Comparison of ENCODE assay signal across 26 cellular contexts in the genomic region with DNA sequence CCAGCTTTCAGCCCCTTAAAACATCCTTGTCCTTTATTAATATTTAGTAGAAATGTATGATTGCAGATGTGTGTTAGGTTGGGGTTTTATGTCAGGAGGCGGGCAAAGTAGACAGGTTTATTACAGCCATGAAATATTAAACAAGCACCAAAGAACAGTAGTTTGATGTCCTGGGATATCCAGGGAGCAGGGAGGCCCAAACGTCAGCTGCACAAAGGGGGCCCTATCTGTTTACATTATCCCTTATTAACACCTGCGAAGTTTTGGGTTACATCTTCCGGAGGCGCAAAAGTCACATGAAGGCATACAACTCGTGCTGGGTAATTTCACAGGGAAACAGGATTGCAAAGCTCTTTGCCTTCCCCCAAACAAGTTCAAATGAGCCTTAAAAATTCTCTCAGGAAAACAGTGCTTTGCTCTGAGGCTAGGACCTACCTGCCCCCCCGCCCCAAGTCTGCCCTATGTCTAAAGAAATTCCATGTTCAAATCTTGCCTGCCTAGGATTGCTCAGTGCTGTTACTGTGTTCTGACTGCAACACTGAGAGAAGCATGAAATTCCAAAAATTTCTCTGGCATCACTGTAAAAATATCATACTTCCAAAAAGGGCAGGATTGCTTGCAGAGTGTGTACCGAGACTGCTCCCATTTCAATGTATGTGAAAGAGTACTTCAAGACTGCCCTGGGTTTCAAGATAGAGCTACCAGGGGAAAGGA. TPM values are rescaled to one million over a fixed set of nuclear protein-coding genes. Genes with fewer than 3 reads are reported as not detected.
DNase-seq lines count a peak whose midpoint lies in the region; ATAC-seq, FAIRE-seq and TF ChIP-seq lines count a peak whose summit lies in the region.
"Had no signal": no experiment of that assay in that cellular context is flagged by ENCODE, and none has a peak within 500 bp of the region (broad histone marks: within the 10 kb centered on the region; RNA-seq: fewer than 3 reads in every experiment).

No MANE protein-coding gene starts in this region.

- H3K27me3 ChIP-seq in left ventricle myocardium inferior (ENCODE audit: low read depth) (peaks cover 13% of the 10 kb centered on the region), esophagus (ENCODE audit: control insufficient read depth in 1 of 2, insufficient read depth in 2 of 2, low read length in 2 of 2) (no peaks in the 10 kb centered on the region), neuron (ENCODE audit: insufficient read depth, low read length) (no peaks in the 10 kb centered on the region)
- H3K27me3 ChIP-seq: BLaER1 had no signal

- no peaks in the 10 kb centered on the region for H3K9me3 ChIP-seq in left ventricle myocardium inferior (replicated peaks)
- no peaks in the 10 kb centered on the region for H3K9me3 ChIP-seq in esophagus (ENCODE audit: control insufficient read depth in 2 of 2, insufficient read depth in 1 of 2, low read depth in 1 of 2, low read length in 1 of 2)
- H3K9me3 ChIP-seq in neuron (ENCODE audit: low read length): no peaks in the 10 kb centered on the region
- H3K9me3 ChIP-seq: A549 had no signal

- H2AFZ ChIP-seq in neuron (ENCODE audit: low read depth, low read length): no peak overlapping the region

- peak; percentile 69 for FAIRE-seq in urothelium cell line (lab: Jason Lieb, UNC)
- FAIRE-seq: A549, bronchial epithelial cell, frontal cortex, GM18507, TTC549 had no signal

- TF ChIP-seq CTCF in left ventricle myocardium inferior (IDR thresholded peaks at IDR 0.05; ENCODE audit: borderline replicate concordance): no peak

- H3K4me1 ChIP-seq in left ventricle myocardium inferior (peaks cover 61% of the 10 kb centered on the region), esophagus (ENCODE audit: control insufficient read depth in 2 of 2, insufficient read depth in 2 of 2, low read length in 1 of 2) (peaks cover 0 to 2% of the 10 kb centered on the region in 2 donors), neuron (ENCODE audit: insufficient read depth, low read length) (peaks cover 82% of the 10 kb centered on the region)
- H3K4me1 ChIP-seq: A549 had no signal

- H3K4me3 ChIP-seq in left ventricle myocardium inferior (peak overlapping the region; percentile 18), esophagus (ENCODE audit: low read depth in 1 of 2, low read length in 2 of 2) (no peak overlapping the region), neuron (ENCODE audit: low read length) (peak overlapping the region; percentile 69)
- H3K4me3 ChIP-seq: A549, BLaER1 had no signal

- H3K36me3 ChIP-seq in left ventricle myocardium inferior (peaks cover 9% of the 10 kb centered on the region), esophagus (ENCODE audit: control insufficient read depth in 2 of 2, insufficient read depth in 2 of 2, low read length in 1 of 2) (no peaks in the 10 kb centered on the region), neuron (ENCODE audit: insufficient read depth, low read length) (peaks cover 65% of the 10 kb centered on the region)

- peak overlapping the region; percentile 93 for H3K27ac ChIP-seq in left ventricle myocardium inferior (replicated peaks)
- peak overlapping the region; percentile 6 to 12 for H3K27ac ChIP-seq in esophagus (ENCODE audit: low read depth in 2 of 2, low read length in 1 of 2)
- H3K27ac ChIP-seq: A549, BLaER1, epithelial cell of prostate had no signal

- intact Hi-C loops in left ventricle myocardium inferior (cut with micrococcal nuclease): loop anchor here (10.0 kb wide), 1 partner anchor 128 kb away; no protein-coding TSS in a partner anchor
- intact Hi-C loops in cardiac septum (cut with DNase I): no loop called here

- 77 to 78% methylated on average over 8 of the region's 8 CpGs for WGBS in esophagus, 2 donors

- DNase-seq in left ventricle myocardium inferior: no peak
- DNase-seq in cardiac septum (ENCODE audit: low spot score): no peak
- DNase-seq in urothelium cell line (ENCODE audit: low spot score): no peak
- DNase-seq in activated CD4-positive, alpha-beta T cell treated with anti-CD3 and anti-CD28 coated beads for 4 hours: no peak
- DNase-seq: activated CD4-positive, alpha-beta T cell treated with anti-CD3 and anti-CD28 coated beads for 36 hours; dorsolateral prefrontal cortex; IMR-90; left cardiac atrium; NCI-H1417 treated with DMSO at 0.1 percent for 48 hours; NCI-H82; OCI-M1; retina; Right ventricle myocardium superior; stimulated activated CD8-positive, alpha-beta memory T cell treated with anti-CD3 and anti-CD28 coated beads, Interleukin-4, amount 100 ng/mL, for 48 hours had no signal

- ATAC-seq in GM21529 (IDR thresholded peaks at IDR 0.05; ENCODE audit: unreplicated experiment): no peak
- ATAC-seq in HG03175 (IDR thresholded peaks at IDR 0.05; ENCODE audit: unreplicated experiment): no peak
- ATAC-seq: A549; activated CD4-positive, alpha-beta T cell treated with anti-CD3 and anti-CD28 coated beads for 36 hours; activated naive CD4-positive, alpha-beta T cell treated with anti-CD3 and anti-CD28 coated beads, Interleukin-2, amount 50 U/mL, for 72 hours; left cardiac atrium had no signal

RNA-seq across cellular contexts. Expression of a gene that starts 8.9 kb away (rescaled TPM):
- total RNA-seq in left ventricle myocardium inferior: 7.7 TPM
- 6.4 TPM for total RNA-seq in cardiac septum
- 1 to 10 TPM in 1 of 2 donors, under 1 TPM in 1; 0.94 to 1.5 TPM for polyA plus RNA-seq in esophagus

Comparison
In these comparisons a context has a peak if more than half of its experiments do, and no peak if none do; other contexts are left out.
1. H3K4me3 ChIP-seq: peak in left ventricle myocardium inferior (single experiment) and neuron (single experiment); none in esophagus (0 of 2).